Comparison of ENCODE assay signal across 17 cellular contexts in the genomic region with DNA sequence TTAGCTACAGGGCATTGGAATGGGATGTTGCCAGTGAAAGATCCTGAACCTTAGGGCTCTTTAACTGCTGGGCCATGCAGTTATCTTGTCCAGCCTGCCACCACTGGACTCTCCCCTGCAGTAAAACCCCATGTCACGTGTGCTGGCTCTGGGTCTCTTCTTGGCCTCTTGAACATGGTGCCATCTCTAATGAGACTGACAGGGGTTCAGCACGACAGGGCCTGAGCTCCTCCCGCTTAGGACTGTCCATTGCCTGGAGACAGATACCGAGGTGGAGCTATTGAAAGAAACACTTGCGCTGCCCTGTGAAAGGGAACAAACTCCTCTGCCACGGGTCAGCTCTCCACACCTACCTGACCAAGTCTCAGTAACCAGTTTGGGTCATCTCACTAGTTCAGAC.
DNase-seq lines count a peak whose midpoint lies in the region; ATAC-seq and TF ChIP-seq lines count a peak whose summit lies in the region.
"Had no signal": no experiment of that assay in that cellular context is flagged by ENCODE, and none has a peak within 500 bp of the region (broad histone marks: within the 10 kb centered on the region; RNA-seq: fewer than 3 reads in every experiment).

No MANE protein-coding gene starts in this region.

- H3K4me3 Mint-ChIP-seq in natural killer cell = peak overlapping the region; percentile 28
- H3K4me3 Mint-ChIP-seq in natural killer cell treated with Interleukin-12 subunit alpha and Interleukin-12 subunit beta and Interleukin-15 and Interleukin-18, amount 100 ng/mL, for 72 hours = no peak overlapping the region
- no peak overlapping the region for H3K4me3 Mint-ChIP-seq in nephron

- H3K27me3 ChIP-seq in brain microvascular endothelial cell (replicated peaks) = no peaks in the 10 kb centered on the region

- H3K27me3 Mint-ChIP-seq in natural killer cell (ENCODE audit: low read depth in 2 of 2) (peaks cover 25 to 30% of the 10 kb centered on the region in 2 donors), nephron (ENCODE audit: low read depth) (no peaks in the 10 kb centered on the region)
- peaks cover 34 to 50% of the 10 kb centered on the region in 2 donors for H3K27me3 Mint-ChIP-seq in natural killer cell treated with Interleukin-12 subunit alpha and Interleukin-12 subunit beta and Interleukin-15 and Interleukin-18, amount 100 ng/mL, for 72 hours

- intact Hi-C loops in natural killer cell (cut with micrococcal nuclease) = no loop called here

- ATAC-seq in natural killer cell = no peak
- no peak for ATAC-seq in natural killer cell treated with Interleukin-12 subunit alpha and Interleukin-12 subunit beta and Interleukin-15 and Interleukin-18, amount 100 ng/mL, for 72 hours
- no peak for ATAC-seq in GM21390 (IDR thresholded peaks at IDR 0.05; ENCODE audit: unreplicated experiment)

- H3K36me3 Mint-ChIP-seq in natural killer cell (no peaks in the 10 kb centered on the region), nephron (ENCODE audit: low read depth) (peaks cover 5% of the 10 kb centered on the region)
- no peaks in the 10 kb centered on the region for H3K36me3 Mint-ChIP-seq in natural killer cell treated with Interleukin-12 subunit alpha and Interleukin-12 subunit beta and Interleukin-15 and Interleukin-18, amount 100 ng/mL, for 72 hours
- H3K36me3 Mint-ChIP-seq: activated naive CD8-positive, alpha-beta T cell; CD4-positive, alpha-beta memory T cell had no signal

- H3K27ac ChIP-seq in brain microvascular endothelial cell = peak overlapping the region; percentile 59

- no peak for DNase-seq in natural killer cell
- DNase-seq in natural killer cell treated with Interleukin-12 subunit alpha and Interleukin-12 subunit beta and Interleukin-15 and Interleukin-18, amount 100 ng/mL, for 72 hours (ENCODE audit: low spot score) = no peak
- DNase-seq in brain microvascular endothelial cell = no peak
- DNase-seq in NCI-H1436 (lab: John Stamatoyannopoulos, UW) = no peak
- DNase-seq in SIG-M5 treated with dmso at 0.1 percent for 504 hours (lab: John Stamatoyannopoulos, UW; ENCODE audit: unreplicated experiment) = no peak
- no peak for DNase-seq in stimulated activated naive CD4-positive, alpha-beta T cell treated with Interleukin-2 at 50 U/mL for 16 hours (lab: John Stamatoyannopoulos, UW)
- DNase-seq: CD4-positive, alpha-beta memory T cell; dermis blood vessel endothelial cell; DMS79 treated with DMSO at 0.1 percent for 48 hours; MV-4-11; NCI-H2029 treated with DMSO at 0.1 percent for 48 hours; NCI-H446; SW 1271 had no signal

- H3K4me3 ChIP-seq in brain microvascular endothelial cell (ENCODE audit: low read depth, low read length) = no peak overlapping the region
- H3K4me3 ChIP-seq: K562 had no signal

- peaks cover 0 to 5% of the 10 kb centered on the region in 2 donors for H3K4me1 Mint-ChIP-seq in natural killer cell
- H3K4me1 Mint-ChIP-seq in natural killer cell treated with Interleukin-12 subunit alpha and Interleukin-12 subunit beta and Interleukin-15 and Interleukin-18, amount 100 ng/mL, for 72 hours (ENCODE audit: low read depth in 2 of 2) = peaks cover 5 to 15% of the 10 kb centered on the region in 2 donors
- peaks cover 46% of the 10 kb centered on the region for H3K4me1 Mint-ChIP-seq in nephron

- no peak overlapping the region for H3K27ac Mint-ChIP-seq in natural killer cell
- no peak overlapping the region for H3K27ac Mint-ChIP-seq in natural killer cell treated with Interleukin-12 subunit alpha and Interleukin-12 subunit beta and Interleukin-15 and Interleukin-18, amount 100 ng/mL, for 72 hours
- peak overlapping the region; percentile 45 to 54 (median 48) for H3K27ac Mint-ChIP-seq in nephron
- H3K27ac Mint-ChIP-seq: activated naive CD8-positive, alpha-beta T cell; CD4-positive, alpha-beta memory T cell had no signal

- no peaks in the 10 kb centered on the region for H3K9me3 Mint-ChIP-seq in natural killer cell
- H3K9me3 Mint-ChIP-seq in natural killer cell treated with Interleukin-12 subunit alpha and Interleukin-12 subunit beta and Interleukin-15 and Interleukin-18, amount 100 ng/mL, for 72 hours = no peaks in the 10 kb centered on the region
- H3K9me3 Mint-ChIP-seq in nephron = no peaks in the 10 kb centered on the region
- H3K9me3 Mint-ChIP-seq: CD4-positive, alpha-beta memory T cell had no signal

- H3K36me3 ChIP-seq in brain microvascular endothelial cell (replicated peaks) = peaks cover 12% of the 10 kb centered on the region

- TF ChIP-seq CTCF in natural killer cell (IDR thresholded peaks at IDR 0.05) (no peak), brain microvascular endothelial cell (IDR thresholded peaks at IDR 0.05; ENCODE audit: low read depth, low read length, missing control alignments) (no peak), nephron (IDR thresholded peaks at IDR 0.05; ENCODE audit: unreplicated experiment in 3 of 3) (no peak)

- in situ Hi-C loops in brain microvascular endothelial cell (cut with HindIII; ENCODE audit: low pct_ligation_motif_present, low sequenced_read_pairs) = loop anchor here (25.0 kb wide), 1 partner anchor 230 kb away; no protein-coding TSS in a partner anchor

Comparison
In these comparisons a context has a peak if more than half of its experiments do, and no peak if none do; other contexts are left out.
1. H3K27ac Mint-ChIP-seq: peak in nephron (3 of 3); none in natural killer cell (0 of 2) and natural killer cell treated with Interleukin-12 subunit alpha and Interleukin-12 subunit beta and Interleukin-15 and Interleukin-18, amount 100 ng/mL, for 72 hours (0 of 2).